ENCODE assay signal across 8 cellular contexts in genomic region chr17:39687101-39687545, GRCh38. TPM values are rescaled to one million over a fixed set of nuclear protein-coding genes. Genes with fewer than 3 reads are reported as not detected.
DNase-seq lines count a peak whose midpoint lies in the region; ATAC-seq and TF ChIP-seq lines count a peak whose summit lies in the region.

No MANE protein-coding gene starts in this region.

- DNase-seq in GM12864 (ENCODE audit: low read depth) (no peak), SJSA1 (ENCODE audit: low read depth in 1 of 2, low spot score in 2 of 2) (no peak), fibroblast of mammary gland (ENCODE audit: low read depth) (no peak), gastrocnemius medialis (no peak), NCI-H345 (lab: John Stamatoyannopoulos, UW) (no peak), ureter (ENCODE audit: low spot score) (no peak), epidermal melanocyte (ENCODE audit: insufficient read length, low spot score) (no peak), retina (no peak)

- TF ChIP-seq POLR2A in gastrocnemius medialis (IDR thresholded peaks at IDR 0.05), result no peak

- intact Hi-C loops in gastrocnemius medialis (cut with DNase I; ENCODE audit: low total_unique reads), result no loop called here

- H3K27me3 ChIP-seq in SJSA1 (replicated peaks) (no peaks in the 10 kb centered on the region), gastrocnemius medialis (no peaks in the 10 kb centered on the region)

- in situ Hi-C loops in gastrocnemius medialis (cut with MboI; ENCODE audit: low sequenced_read_pairs in 4 of 4), result no loop called here

- H3K4me3 ChIP-seq in GM12864 (ENCODE audit: low read depth, low read length) (peak overlapping the region; percentile 65; the same call in 1 of the 2 replicates), SJSA1 (peak overlapping the region; percentile 46), fibroblast of mammary gland (ENCODE audit: control insufficient read depth, low read depth, low read length) (peak overlapping the region; percentile 69), gastrocnemius medialis (peak overlapping the region; percentile 76 to 80 (median 79))

- H3K36me3 ChIP-seq in SJSA1 (no peaks in the 10 kb centered on the region), gastrocnemius medialis (peaks cover 0 to 5% of the 10 kb centered on the region in 2 donors)

- H3K27ac ChIP-seq in SJSA1 (no peak overlapping the region), gastrocnemius medialis (peak overlapping the region; percentile 89 to 92 (median 90))

- ATAC-seq in gastrocnemius medialis, result no peak

- no peaks in the 10 kb centered on the region for H3K9me3 ChIP-seq in SJSA1 (replicated peaks)
- no peaks in the 10 kb centered on the region for H3K9me3 ChIP-seq in gastrocnemius medialis

- H3K4me1 ChIP-seq in SJSA1 (replicated peaks), result peaks cover 9% of the 10 kb centered on the region; the same call in 1 of the 2 replicates
- H3K4me1 ChIP-seq in gastrocnemius medialis, result peaks cover 15 to 16% of the 10 kb centered on the region in 2 donors

- TF ChIP-seq CTCF in GM12864 (IDR thresholded peaks at IDR 0.05; ENCODE audit: low read depth, low read length, missing control alignments), result no peak
- TF ChIP-seq CTCF in fibroblast of mammary gland (conservative IDR thresholded peaks at IDR 0.05; ENCODE audit: control insufficient read depth, insufficient read depth, low read depth, low read length), result no peak
- TF ChIP-seq CTCF in gastrocnemius medialis (IDR thresholded peaks at IDR 0.05 in 4 of 5, conservative IDR thresholded peaks at IDR 0.05 in 1 of 5), result no peak

RNA-seq across cellular contexts. Expression of gene PGAP3, which starts 0.7 kb away (rescaled TPM):
- 8.4 and 10.1 TPM in 2 replicates for total RNA-seq in SJSA1 (2014; rRNA removed; shearing (Covaris generic))
- total RNA-seq in gastrocnemius medialis, result 1 to 10 TPM; 4.3 to 9.5 (median 6.1) TPM
- total RNA-seq in ureter, result 56.9 TPM

RNA-seq across cellular contexts. Expression of gene ERBB2, which starts 12.7 kb away (rescaled TPM):
- total RNA-seq in SJSA1 (2014; rRNA removed; shearing (Covaris generic)), result 16.7 and 26.8 TPM in 2 replicates
- total RNA-seq in gastrocnemius medialis (10 to 100 TPM in 3 of 4 donors, 1 to 10 TPM in 1; 6.0 to 26.4 (median 15.3) TPM), ureter (278 TPM)

RNA-seq across cellular contexts. Expression of gene PNMT, which starts 18.9 kb away (rescaled TPM):
- not detected in 2 replicates for total RNA-seq in SJSA1 (2014; rRNA removed; shearing (Covaris generic))
- total RNA-seq in gastrocnemius medialis (10 to 100 TPM in 1 of 4 donors, 1 to 10 TPM in 3; 2.0 to 11.8 (median 7.1) TPM), ureter (7.1 TPM)

RNA-seq across cellular contexts. Expression of gene TCAP, which starts 22.0 kb away (rescaled TPM):
- total RNA-seq in SJSA1 (2014; rRNA removed; shearing (Covaris generic)), result 0.11 TPM in 1 of 2 replicates, not detected in the other
- total RNA-seq in gastrocnemius medialis, result 1,000 to 10,000 TPM; 1,768 to 3,088 (median 2,493) TPM
- 0.81 TPM for total RNA-seq in ureter

RNA-seq across cellular contexts. Expression of gene MIEN1, which starts 43.2 kb away (rescaled TPM):
- 53.3 and 99.4 TPM in 2 replicates for total RNA-seq in SJSA1 (2014; rRNA removed; shearing (Covaris generic))
- total RNA-seq in gastrocnemius medialis, result 10 to 100 TPM; 42.8 to 81.9 (median 67.7) TPM
- total RNA-seq in ureter, result 49.2 TPM

Comparison
In these comparisons a context has a peak if more than half of its experiments do, and no peak if none do; other contexts are left out.
1. RNA of gene ERBB2, which starts 12.7 kb away (total RNA-seq): 278 TPM in ureter (single experiment); 16.7 to 26.8 TPM in SJSA1 and 6.0 to 26.4 TPM in gastrocnemius medialis; every median in the first group is over 10 times any median in the second.
2. Peak in every context shown above with its lines, with median percentiles within 50 percentile points of each other: H3K4me3 ChIP-seq.